Comparison of ENCODE assay signal across 8 cellular contexts in the genomic region with DNA sequence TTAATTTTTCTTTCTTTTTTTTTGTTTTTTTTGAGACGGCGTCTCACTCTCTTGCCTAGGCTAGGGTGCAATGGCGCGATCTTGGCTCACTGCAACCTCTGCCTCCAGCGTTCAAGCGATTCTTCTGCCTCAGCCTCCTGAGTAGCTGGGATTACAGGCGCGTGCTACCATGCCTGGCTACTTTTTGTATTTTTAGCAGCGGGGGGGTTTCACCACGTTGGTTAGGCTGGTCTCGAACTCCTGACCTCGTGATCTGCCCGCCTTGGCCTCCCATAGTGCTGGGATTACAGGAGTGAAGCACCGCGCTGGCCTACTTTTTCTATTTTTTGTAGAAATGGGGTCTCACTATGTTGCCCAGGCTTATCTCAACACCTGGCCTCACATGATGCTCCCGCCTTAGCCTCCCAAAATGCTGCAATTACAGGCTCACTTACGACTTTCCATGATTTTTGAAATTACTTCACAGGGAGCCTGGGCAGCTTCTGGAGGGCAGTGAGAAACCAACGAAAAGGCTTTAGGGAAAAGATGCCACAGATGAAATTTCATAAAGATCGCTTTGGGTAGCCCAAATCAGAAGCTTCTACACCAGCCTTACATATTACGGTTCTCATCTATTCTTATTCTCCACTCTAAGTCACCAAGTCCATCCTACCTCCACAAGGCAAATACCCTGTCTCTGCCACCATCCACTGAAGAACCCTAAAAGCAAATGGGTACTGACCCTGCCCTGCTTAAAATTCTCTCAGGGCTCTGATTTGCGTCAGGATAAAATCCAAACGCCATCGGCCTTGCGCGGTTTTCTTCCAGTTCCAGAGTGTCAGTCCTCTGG. TPM values are rescaled to one million over a fixed set of nuclear protein-coding genes. Genes with fewer than 3 reads are reported as not detected.
A peak's percentile ranks its signal among the peaks of the same experiment; 100 is the strongest.
DNase-seq lines count a peak whose midpoint lies in the region; ATAC-seq, FAIRE-seq and TF ChIP-seq lines count a peak whose summit lies in the region.

No MANE protein-coding gene starts in this region.

- peaks cover 31% of the 10 kb centered on the region for H3K4me1 Mint-ChIP-seq in memory B cell

- H3F3A ChIP-seq in DOHH2 (ENCODE audit: control insufficient read depth, insufficient read depth): peaks cover 3% of the 10 kb centered on the region; the same call in 1 of the 2 replicates

- no peaks in the 10 kb centered on the region for H3K9me2 ChIP-seq in DOHH2 (replicated peaks; ENCODE audit: control insufficient read depth, low read length)
- no peaks in the 10 kb centered on the region for H3K9me2 ChIP-seq in Karpas-422 (replicated peaks; ENCODE audit: insufficient read depth, low read length)

- peak overlapping the region; percentile 60 for H2AFZ ChIP-seq in Karpas-422 (ENCODE audit: low read length)

- H3K9me3 ChIP-seq in DOHH2 (ENCODE audit: control insufficient read depth, insufficient read depth, low read length): no peaks in the 10 kb centered on the region
- H3K9me3 ChIP-seq in Karpas-422 (ENCODE audit: low read length): no peaks in the 10 kb centered on the region
- no peaks in the 10 kb centered on the region for H3K9me3 ChIP-seq in aorta (ENCODE audit: control insufficient read depth, low read length)

- peaks cover 55% of the 10 kb centered on the region for H3K79me2 ChIP-seq in DOHH2 (ENCODE audit: control insufficient read depth, low read length)
- peaks cover 42% of the 10 kb centered on the region for H3K79me2 ChIP-seq in Karpas-422 (ENCODE audit: low read length)

- ATAC-seq in memory B cell (ENCODE audit: low read depth) (no peak), aorta (ENCODE audit: low FRiP score) (no peak), HG03354 (IDR thresholded peaks at IDR 0.05; ENCODE audit: poor library complexity, severe bottlenecking, unreplicated experiment) (no peak)

- H3K9ac ChIP-seq in Karpas-422 (ENCODE audit: low read length): peak overlapping the region; percentile 95

- H3K4me3 ChIP-seq in DOHH2 (ENCODE audit: low read length): peak overlapping the region; percentile 90
- peak overlapping the region; percentile 92 for H3K4me3 ChIP-seq in Karpas-422 (ENCODE audit: low read length)
- H3K4me3 ChIP-seq in bronchial epithelial cell (ENCODE audit: low read depth, low read length): peak overlapping the region; percentile 96
- peak overlapping the region; percentile 60 to 90 for H3K4me3 ChIP-seq in aorta (ENCODE audit: low read length in 2 of 2)

- H3K27me3 Mint-ChIP-seq in memory B cell: no peaks in the 10 kb centered on the region

- no peak for TF ChIP-seq CTCF in DOHH2 (IDR thresholded peaks at IDR 0.05; ENCODE audit: low read depth, low read length, poor library complexity, severe bottlenecking)
- TF ChIP-seq CTCF in bronchial epithelial cell (IDR thresholded peaks at IDR 0.05; ENCODE audit: insufficient read depth, low read length, severe bottlenecking): no peak

- 67% methylated on average over 25 of the region's 25 CpGs for WGBS in aorta, 2 donors

- peaks cover 44% of the 10 kb centered on the region for H3K4me1 ChIP-seq in DOHH2 (ENCODE audit: control insufficient read depth, low read length)
- H3K4me1 ChIP-seq in Karpas-422 (ENCODE audit: low read length): peaks cover 29% of the 10 kb centered on the region
- H3K4me1 ChIP-seq in aorta (ENCODE audit: control insufficient read depth in 1 of 2, insufficient read depth in 2 of 2, low read length in 2 of 2): no peaks in the 10 kb centered on the region

- H3K9me3 Mint-ChIP-seq in memory B cell: no peaks in the 10 kb centered on the region

- H3K27ac Mint-ChIP-seq in memory B cell: peak overlapping the region; percentile 96

- no peak for DNase-seq in Karpas-422
- DNase-seq in bronchial epithelial cell (ENCODE audit: low read depth): peak; percentile 5
- DNase-seq in memory B cell (ENCODE audit: low spot score in 2 of 2): no peak
- DNase-seq in aorta: no peak
- DNase-seq in SKM-1 (lab: John Stamatoyannopoulos, UW; ENCODE audit: unreplicated experiment): no peak
- no peak for DNase-seq in NCI-H2029 (lab: John Stamatoyannopoulos, UW)

- H4K20me1 ChIP-seq in DOHH2 (ENCODE audit: control insufficient read depth, insufficient read depth, low read depth, low read length) (peaks cover 6% of the 10 kb centered on the region), Karpas-422 (ENCODE audit: insufficient read depth, low read depth, low read length) (no peaks in the 10 kb centered on the region)

- H3K4me3 Mint-ChIP-seq in memory B cell: peak overlapping the region; percentile 98

- intact Hi-C loops in aorta (cut with DNase I): no loop called here

- H3K27ac ChIP-seq in DOHH2 (ENCODE audit: low read depth, low read length) (peak overlapping the region; percentile 78), Karpas-422 (ENCODE audit: low read length) (peak overlapping the region; percentile 36), aorta (ENCODE audit: low read depth in 1 of 2, low read length in 2 of 2) (peak overlapping the region; percentile 8 to 66)

- no peaks in the 10 kb centered on the region for H3K27me3 ChIP-seq in DOHH2 (ENCODE audit: control insufficient read depth, low read length)
- H3K27me3 ChIP-seq in Karpas-422 (ENCODE audit: low read length): no peaks in the 10 kb centered on the region
- no peaks in the 10 kb centered on the region for H3K27me3 ChIP-seq in bronchial epithelial cell (ENCODE audit: control insufficient read depth, insufficient read depth, low read length)
- H3K27me3 ChIP-seq in aorta (ENCODE audit: control insufficient read depth in 1 of 2, insufficient read depth in 2 of 2, low read length in 1 of 2): no peaks in the 10 kb centered on the region

- H3K4me2 ChIP-seq in DOHH2 (ENCODE audit: low read length) (peak overlapping the region; percentile 87), Karpas-422 (ENCODE audit: low read depth, low read length, poor library complexity, severe bottlenecking) (peak overlapping the region; percentile 93)

- H3K36me3 ChIP-seq in DOHH2 (ENCODE audit: control insufficient read depth, low read length): peaks cover 34% of the 10 kb centered on the region
- H3K36me3 ChIP-seq in Karpas-422 (ENCODE audit: insufficient read depth, low read length): peaks cover 4% of the 10 kb centered on the region; the same call in 1 of the 2 replicates
- H3K36me3 ChIP-seq in bronchial epithelial cell (ENCODE audit: control insufficient read depth, insufficient read depth, low read length): no peaks in the 10 kb centered on the region
- H3K36me3 ChIP-seq in aorta (ENCODE audit: control insufficient read depth in 1 of 2, insufficient read depth in 2 of 2, low read length in 1 of 2): no peaks in the 10 kb centered on the region

- peaks cover 10% of the 10 kb centered on the region for H3K36me3 Mint-ChIP-seq in memory B cell

- FAIRE-seq in bronchial epithelial cell (lab: Jason Lieb, UNC): no peak

RNA-seq across cellular contexts. Expression of a gene that starts 0.9 kb away (rescaled TPM):
- 69.0 and 80.7 TPM in 2 replicates for total RNA-seq in Karpas-422 (2014; rRNA removed; shearing (Covaris generic); ENCODE audit: low replicate concordance)
- total RNA-seq in bronchial epithelial cell (40.7 and 44.0 TPM in 2 replicates), aorta (10 to 100 TPM; 22.5 to 33.5 TPM)
- polyA plus RNA-seq in aorta: 10 to 100 TPM; 17.0 to 20.9 TPM
